ENCODE assay signal across 23 cellular contexts in the genomic region with DNA sequence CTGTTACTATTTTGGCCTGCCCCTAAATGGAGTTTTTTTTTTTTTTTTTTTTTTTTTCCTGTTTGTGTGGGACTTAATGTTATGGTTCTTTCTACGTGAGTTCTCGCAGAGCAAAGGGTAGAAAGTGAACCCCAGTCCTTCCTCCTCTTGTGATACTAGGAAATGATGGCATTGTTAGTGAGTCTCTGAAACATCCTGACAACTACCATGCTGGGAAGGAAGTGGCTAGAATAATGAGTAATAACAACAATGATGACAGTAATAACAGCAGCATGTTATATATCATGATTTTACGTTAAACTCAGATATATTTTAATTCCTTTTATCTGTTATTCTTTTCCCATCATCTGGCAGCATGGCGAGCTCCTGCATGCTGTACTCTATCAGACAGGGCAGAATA.
DNase-seq lines count a peak whose midpoint lies in the region; ATAC-seq and TF ChIP-seq lines count a peak whose summit lies in the region.
"Had no signal": no experiment of that assay in that cellular context is flagged by ENCODE, and none has a peak within 500 bp of the region (broad histone marks: within the 10 kb centered on the region; RNA-seq: fewer than 3 reads in every experiment).

No MANE protein-coding gene starts in this region.

- H3K27ac ChIP-seq in OCI-LY3 (ENCODE audit: low read length) = no peak overlapping the region
- H3K27ac ChIP-seq: GM23248, SK-N-MC had no signal

- H3K9me3 ChIP-seq in OCI-LY3 (ENCODE audit: insufficient read depth, low read length) = peaks cover 38% of the 10 kb centered on the region

- DNase-seq in GM12865 (ENCODE audit: low read depth) (peak; percentile 9), choroid plexus epithelial cell (ENCODE audit: low read depth) (peak; percentile 0)
- DNase-seq in stimulated activated effector memory CD8-positive, alpha-beta T cell treated with anti-CD3 and anti-CD28 coated beads, Interleukin-12 subunit alpha, Interleukin-12 subunit beta, amount 100 ng/mL, for 72 hours (ENCODE audit: low spot score in 2 of 2) = no peak
- DNase-seq: Calu3, DMS153, DND-41, GM23248, H7, NCI-H1048, NCI-H1417, NCI-H1694, NCI-H2081 treated with DMSO at 0.1 percent for 48 hours, NCI-H2171, NCI-H226, NCI-H510A, NCI-H69, SIG-M5 had no signal

- no peak overlapping the region for H3K4me3 Mint-ChIP-seq in stimulated activated effector memory CD8-positive, alpha-beta T cell treated with anti-CD3 and anti-CD28 coated beads, Interleukin-12 subunit alpha, Interleukin-12 subunit beta, amount 100 ng/mL, for 72 hours

- H4K20me1 ChIP-seq in OCI-LY3 (ENCODE audit: insufficient read depth, low read length) = no peaks in the 10 kb centered on the region

- no peak overlapping the region for H3K4me2 ChIP-seq in OCI-LY3 (ENCODE audit: low read length)

- H3K27me3 ChIP-seq in OCI-LY3 (ENCODE audit: low read depth, low read length) = no peaks in the 10 kb centered on the region

- peaks cover 9% of the 10 kb centered on the region for H3K36me3 ChIP-seq in OCI-LY3 (replicated peaks; ENCODE audit: low read depth, low read length)

- no peak for TF ChIP-seq CTCF in GM12865 (IDR thresholded peaks at IDR 0.05; ENCODE audit: insufficient read depth, low read depth, low read length, missing control alignments)
- TF ChIP-seq CTCF in OCI-LY3 (IDR thresholded peaks at IDR 0.05; ENCODE audit: low read depth, low read length) = no peak
- no peak for TF ChIP-seq CTCF in choroid plexus epithelial cell (conservative IDR thresholded peaks at IDR 0.05; ENCODE audit: low read depth, low read length)

- no peak overlapping the region for H3K4me3 ChIP-seq in GM12865 (ENCODE audit: low read depth, low read length)
- H3K4me3 ChIP-seq in OCI-LY3 (ENCODE audit: low read length) = no peak overlapping the region
- no peak overlapping the region for H3K4me3 ChIP-seq in choroid plexus epithelial cell (ENCODE audit: low read depth, low read length)
- H3K4me3 ChIP-seq: GM23248, SK-N-MC had no signal

- peaks cover 20% of the 10 kb centered on the region for H3K9me3 Mint-ChIP-seq in stimulated activated effector memory CD8-positive, alpha-beta T cell treated with anti-CD3 and anti-CD28 coated beads, Interleukin-12 subunit alpha, Interleukin-12 subunit beta, amount 100 ng/mL, for 72 hours

- peak; percentile 45 for ATAC-seq in stimulated activated effector memory CD8-positive, alpha-beta T cell treated with anti-CD3 and anti-CD28 coated beads, Interleukin-12 subunit alpha, Interleukin-12 subunit beta, amount 100 ng/mL, for 72 hours
- ATAC-seq in HG03045 (IDR thresholded peaks at IDR 0.05; ENCODE audit: unreplicated experiment) = no peak
- no peak for ATAC-seq in HG03521 (IDR thresholded peaks at IDR 0.05; ENCODE audit: unreplicated experiment)
- ATAC-seq in HG02970 (IDR thresholded peaks at IDR 0.05; ENCODE audit: low FRiP score, unreplicated experiment) = no peak
- ATAC-seq: Panc1 had no signal

- peaks cover 7% of the 10 kb centered on the region for H3K4me1 ChIP-seq in OCI-LY3 (ENCODE audit: low read length)

- H3K36me3 Mint-ChIP-seq in stimulated activated effector memory CD8-positive, alpha-beta T cell treated with anti-CD3 and anti-CD28 coated beads, Interleukin-12 subunit alpha, Interleukin-12 subunit beta, amount 100 ng/mL, for 72 hours = no peaks in the 10 kb centered on the region

- H3K9ac ChIP-seq in OCI-LY3 (ENCODE audit: low read length) = no peak overlapping the region
- H3K9ac ChIP-seq: GM23248 had no signal

- 0 out of 2 replicates have a peak overlapping the region, but pooled peaks have one; percentile 24 for H2AFZ ChIP-seq in OCI-LY3 (ENCODE audit: low read depth, low read length)
- H2AFZ ChIP-seq: GM23248 had no signal

- H3K79me2 ChIP-seq in OCI-LY3 (ENCODE audit: low read length) = no peaks in the 10 kb centered on the region

- no peaks in the 10 kb centered on the region for H3K4me1 Mint-ChIP-seq in stimulated activated effector memory CD8-positive, alpha-beta T cell treated with anti-CD3 and anti-CD28 coated beads, Interleukin-12 subunit alpha, Interleukin-12 subunit beta, amount 100 ng/mL, for 72 hours

- no peak overlapping the region for H3K27ac Mint-ChIP-seq in stimulated activated effector memory CD8-positive, alpha-beta T cell treated with anti-CD3 and anti-CD28 coated beads, Interleukin-12 subunit alpha, Interleukin-12 subunit beta, amount 100 ng/mL, for 72 hours

Comparison
In these comparisons a context has a peak if more than half of its experiments do, and no peak if none do; other contexts are left out.
1. DNase-seq: peak in GM12865 (single experiment) and choroid plexus epithelial cell (single experiment); none in stimulated activated effector memory CD8-positive, alpha-beta T cell treated with anti-CD3 and anti-CD28 coated beads, Interleukin-12 subunit alpha, Interleukin-12 subunit beta, amount 100 ng/mL, for 72 hours (0 of 2).